ENCODE assay signal across 8 cellular contexts in the genomic region with DNA sequence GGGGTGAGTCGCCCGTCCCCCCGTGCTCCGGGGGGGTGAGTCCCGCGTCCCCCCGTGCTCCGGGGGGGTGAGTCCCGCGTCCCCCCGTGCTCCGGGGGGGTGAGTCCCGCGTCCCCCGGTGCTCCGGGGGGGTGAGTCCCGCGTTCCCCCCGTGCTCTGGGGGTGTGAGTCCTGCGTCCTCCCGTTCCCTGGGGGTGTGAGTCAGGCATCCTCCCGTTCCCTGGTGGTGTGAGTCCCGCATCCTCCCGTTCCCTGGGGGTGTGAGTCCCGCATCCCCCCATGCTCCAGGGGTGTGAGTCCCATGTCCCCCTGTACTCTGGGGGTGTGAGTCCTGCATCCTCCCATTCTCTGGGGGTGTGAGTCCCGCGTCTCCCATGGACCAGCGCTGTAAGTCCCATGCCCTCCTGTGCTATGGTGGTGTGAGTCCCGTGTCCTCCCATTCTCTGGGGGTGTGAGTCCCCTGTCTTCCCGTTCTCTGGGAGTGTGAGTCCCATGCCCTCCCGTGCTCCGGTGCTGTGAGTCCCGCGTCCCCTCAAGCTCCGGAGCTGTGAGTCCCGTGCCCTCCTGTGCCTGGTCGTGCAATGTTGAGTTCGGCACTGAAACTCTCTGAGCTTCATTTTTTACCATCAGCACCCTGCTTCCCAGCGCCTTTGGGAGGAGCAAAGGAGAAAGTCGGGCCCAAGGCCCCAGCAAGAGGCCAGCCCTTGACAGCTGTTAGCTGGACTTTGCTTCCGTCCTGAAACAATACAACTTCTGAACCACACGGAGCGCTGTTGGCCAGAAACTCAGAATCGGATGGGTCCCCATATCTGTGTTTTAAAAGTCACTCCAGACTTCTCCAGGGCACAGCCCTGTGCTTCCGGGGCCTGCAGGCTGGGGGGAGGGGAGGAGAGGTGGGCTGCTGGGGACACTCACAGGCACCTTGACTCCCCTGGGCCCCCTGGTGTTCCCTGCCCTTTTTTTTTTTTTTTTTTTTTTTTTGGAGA. TPM values are rescaled to one million over a fixed set of nuclear protein-coding genes. Genes with fewer than 3 reads are reported as not detected.
DNase-seq lines count a peak whose midpoint lies in the region; ATAC-seq and TF ChIP-seq lines count a peak whose summit lies in the region.

No MANE protein-coding gene starts in this region.

- no peak for ATAC-seq in GM21381 (IDR thresholded peaks at IDR 0.05; ENCODE audit: unreplicated experiment)

- TF ChIP-seq CTCF in 22Rv1 (IDR thresholded peaks at IDR 0.05) (peak; percentile 73), astrocyte of the cerebellum (IDR thresholded peaks at IDR 0.05; ENCODE audit: low read depth, low read length, missing control alignments) (peak; percentile 49), thyroid gland (IDR thresholded peaks at IDR 0.05) (peak in 5 of 6 experiments; percentile 6 to 54 (median 31)), vagina (IDR thresholded peaks at IDR 0.05) (no peak)

- peak; percentile 26 for DNase-seq in GF-D8 (lab: John Stamatoyannopoulos, UW)
- DNase-seq in NCI-H345 treated with DMSO at 0.1 percent for 48 hours (lab: John Stamatoyannopoulos, UW; ENCODE audit: unreplicated experiment), result peak; percentile 17
- DNase-seq in astrocyte of the cerebellum (ENCODE audit: low read depth), result peak; percentile 20
- peak; percentile 45 for DNase-seq in inferior parietal cortex (ENCODE audit: extremely low spot score)
- DNase-seq in thyroid gland, result peak; percentile 73
- no peak for DNase-seq in vagina (ENCODE audit: extremely low spot score in 2 of 2)

- WGBS in thyroid gland, 2 donors, result 49% methylated on average over 21 to 22 of the region's 45 CpGs

- H3K4me3 ChIP-seq in astrocyte of the cerebellum (ENCODE audit: low read depth, low read length) (no peak overlapping the region), thyroid gland (replicated peaks in 1 of 3) (no peak overlapping the region), vagina (no peak overlapping the region)

- H3K27ac ChIP-seq in 22Rv1, result no peak overlapping the region
- H3K27ac ChIP-seq in thyroid gland, result no peak overlapping the region
- no peak overlapping the region for H3K27ac ChIP-seq in vagina

- TF ChIP-seq POLR2A in thyroid gland (IDR thresholded peaks at IDR 0.05), result no peak
- TF ChIP-seq POLR2A in vagina (IDR thresholded peaks at IDR 0.05), result no peak

- H3K4me1 ChIP-seq in thyroid gland (peaks cover 0 to 4% of the 10 kb centered on the region in 2 donors), vagina (peaks cover 7% of the 10 kb centered on the region)

- H3K36me3 ChIP-seq in thyroid gland (no peaks in the 10 kb centered on the region), vagina (no peaks in the 10 kb centered on the region)

- H3K27me3 ChIP-seq in thyroid gland (peaks cover 3% of the 10 kb centered on the region), vagina (no peaks in the 10 kb centered on the region)

- intact Hi-C loops in thyroid gland (cut with DNase I), result no loop called here
- intact Hi-C loops in vagina (cut with DNase I), result no loop called here

- no peaks in the 10 kb centered on the region for H3K9me3 ChIP-seq in thyroid gland
- H3K9me3 ChIP-seq in vagina, result no peaks in the 10 kb centered on the region

- in situ Hi-C loops in astrocyte of the cerebellum (cut with HindIII; ENCODE audit: low sequenced_read_pairs), result no loop called here

RNA-seq across cellular contexts. Expression of a gene that starts 11.5 kb away (rescaled TPM):
- total RNA-seq in thyroid gland, result 10 to 100 TPM; 14.8 to 25.5 (median 20.9) TPM
- 18.4 TPM for total RNA-seq in vagina

Comparison
In these comparisons a context has a peak if more than half of its experiments do, and no peak if none do; other contexts are left out.
1. CTCF ChIP-seq: peak in 22Rv1 (single experiment), astrocyte of the cerebellum (single experiment) and thyroid gland (5 of 6); none in vagina (0 of 3).
2. DNase-seq: peak in GF-D8 (single experiment), NCI-H345 treated with DMSO at 0.1 percent for 48 hours (single experiment), astrocyte of the cerebellum (single experiment), inferior parietal cortex (single experiment) and thyroid gland (2 of 2); none in vagina (0 of 2).